In genomic region chr6:112389842-112390241, GRCh38 we compare ENCODE assay signal across 9 cellular contexts. TPM values are rescaled to one million over a fixed set of nuclear protein-coding genes. Genes with fewer than 3 reads are reported as not detected.
"Had no signal": no experiment of that assay in that cellular context is flagged by ENCODE, and none has a peak within 500 bp of the region (broad histone marks: within the 10 kb centered on the region; RNA-seq: fewer than 3 reads in every experiment).

No MANE protein-coding gene starts in this region.

- H2AFZ ChIP-seq: GM23338 had no signal

- FAIRE-seq: H1, H54, HepG2 had no signal

- H3K4me2 ChIP-seq: GM23338 had no signal

- DNase-seq: H9, HCEC 1CT, KBM-7 had no signal

- H3K4me3 ChIP-seq: GM23338 had no signal

- ATAC-seq: GM23338, HepG2 had no signal

RNA-seq across cellular contexts. Expression of gene RFPL4B, which starts 42.7 kb away (rescaled TPM):
- total RNA-seq: GM23338, H1, H9, HepG2, HT-29 had no signal
- polyA plus RNA-seq: GM23338, H1, HepG2, IgD-negative memory B cell had no signal
